Comparison of ENCODE assay signal across 10 cellular contexts in genomic region chr4:124940387-124940786, GRCh38.
A peak's percentile ranks its signal among the peaks of the same experiment; 100 is the strongest.
DNase-seq lines count a peak whose midpoint lies in the region; ATAC-seq and TF ChIP-seq lines count a peak whose summit lies in the region.
"Had no signal": no experiment of that assay in that cellular context is flagged by ENCODE, and none has a peak within 500 bp of the region (broad histone marks: within the 10 kb centered on the region; RNA-seq: fewer than 3 reads in every experiment).

No MANE protein-coding gene starts in this region.

- H3K79me2 ChIP-seq in Karpas-422 (ENCODE audit: low read length), result no peaks in the 10 kb centered on the region

- no peaks in the 10 kb centered on the region for H3K36me3 ChIP-seq in Karpas-422 (ENCODE audit: insufficient read depth, low read length)
- H3K36me3 ChIP-seq: HAP-1 had no signal

- H3K9me2 ChIP-seq in Karpas-422 (replicated peaks; ENCODE audit: insufficient read depth, low read length), result no peaks in the 10 kb centered on the region

- H3K4me3 ChIP-seq in Karpas-422 (ENCODE audit: low read length) (no peak overlapping the region), cardiac fibroblast (replicated peaks in 1 of 2; ENCODE audit: low read depth in 2 of 2, low read length in 2 of 2) (no peak overlapping the region)
- H3K4me3 ChIP-seq: HAP-1, K562 had no signal

- H3K4me2 ChIP-seq in Karpas-422 (ENCODE audit: low read depth, low read length, poor library complexity, severe bottlenecking), result no peak overlapping the region

- TF ChIP-seq CTCF in 22Rv1 (IDR thresholded peaks at IDR 0.05), result no peak
- TF ChIP-seq CTCF in cardiac fibroblast (IDR thresholded peaks at IDR 0.05; ENCODE audit: low read depth, low read length), result no peak

- H3K9ac ChIP-seq in Karpas-422 (ENCODE audit: low read length), result no peak overlapping the region

- no peaks in the 10 kb centered on the region for H4K20me1 ChIP-seq in Karpas-422 (ENCODE audit: insufficient read depth, low read depth, low read length)

- H3K27ac ChIP-seq in 22Rv1, result peak overlapping the region; percentile 57
- H3K27ac ChIP-seq in Karpas-422 (ENCODE audit: low read length), result no peak overlapping the region

- ATAC-seq in HG02885 (IDR thresholded peaks at IDR 0.05; ENCODE audit: poor library complexity, unreplicated experiment) (no peak), GM21619 (IDR thresholded peaks at IDR 0.05; ENCODE audit: unreplicated experiment) (no peak), GM18498 (IDR thresholded peaks at IDR 0.05; ENCODE audit: unreplicated experiment) (no peak)
- ATAC-seq: K562 had no signal

- H3K9me3 ChIP-seq in Karpas-422 (ENCODE audit: low read length), result peaks cover 11% of the 10 kb centered on the region
- H3K9me3 ChIP-seq: HAP-1 had no signal

- DNase-seq in Karpas-422 (no peak), cardiac fibroblast (ENCODE audit: low read depth in 2 of 2) (peak; percentile 97 to 99), kidney tubule cell (ENCODE audit: low spot score) (peak; percentile 95), HK-2 (ENCODE audit: unreplicated experiment) (no peak)

- no peaks in the 10 kb centered on the region for H3K4me1 ChIP-seq in Karpas-422 (ENCODE audit: low read length)

- no peaks in the 10 kb centered on the region for H3K27me3 ChIP-seq in Karpas-422 (ENCODE audit: low read length)

- 0 out of 2 replicates have a peak overlapping the region, but pooled peaks have one; percentile 31 for H2AFZ ChIP-seq in Karpas-422 (ENCODE audit: low read length)

Comparison
In these comparisons a context has a peak if more than half of its experiments do, and no peak if none do; other contexts are left out.
1. DNase-seq: peak in cardiac fibroblast (2 of 2) and kidney tubule cell (single experiment); none in Karpas-422 (single experiment) and HK-2 (single experiment).